ENCODE assay signal across 1 cellular context in genomic region chr20:14573676-14574075, GRCh38.
TF ChIP-seq lines count a peak whose summit lies in the region.

No MANE protein-coding gene starts in this region.

TF ChIP-seq in A549, 52 proteins besides CTCF, POLR2A, EP300 and RAD21 (continued from another document):
- no peak for TF ChIP-seq BCL3 (IDR thresholded peaks at IDR 0.05)
- no peak for TF ChIP-seq HES2 (IDR thresholded peaks at IDR 0.05)
- no peak for TF ChIP-seq SREBF2 (IDR thresholded peaks at IDR 0.05)
- no peak for TF ChIP-seq EHMT2 (IDR thresholded peaks at IDR 0.05; ENCODE audit: low read depth)
